ENCODE assay signal across 1 cellular context in genomic region chr5:5340206-5340729, GRCh38.
TF ChIP-seq lines count a peak whose summit lies in the region.

No MANE protein-coding gene starts in this region.

TF ChIP-seq in K562, 482 proteins besides CTCF, POLR2A, EP300 and RAD21 (continued from another document and continues in another):
- TF ChIP-seq NR2C2 (CRISPR knock-in tag; IDR thresholded peaks at IDR 0.05) (no peak), NR2C2 (tag; IDR thresholded peaks at IDR 0.05) (no peak), CAMTA2 (CRISPR knock-in tag; conservative IDR thresholded peaks at IDR 0.05) (no peak), TSHZ1 (CRISPR knock-in tag; IDR thresholded peaks at IDR 0.05) (no peak), RREB1 (CRISPR knock-in tag; IDR thresholded peaks at IDR 0.05) (0 out of 2 replicates have a peak, but pooled peaks have one; percentile 66), BCLAF1 (IDR thresholded peaks at IDR 0.05; ENCODE audit: borderline replicate concordance in 1 of 2, control insufficient read depth in 1 of 2, low read depth in 2 of 2, low read length in 1 of 2) (no peak), MLLT1 (IDR thresholded peaks at IDR 0.05) (peak in 1 of 2 experiments; percentile 67; a peak in 1 of 4 replicates), EGR1 (conservative IDR thresholded peaks at IDR 0.05) (peak; percentile 65), E2F5 (CRISPR knock-in tag; IDR thresholded peaks at IDR 0.05) (no peak), GATA2 (CRISPR knock-in tag; IDR thresholded peaks at IDR 0.05) (no peak), MNT (conservative IDR thresholded peaks at IDR 0.05) (peak; percentile 27 to 33; a peak in 1 of 4 replicates), SPI1 (IDR thresholded peaks at IDR 0.05; ENCODE audit: borderline replicate concordance, low read depth, low read length) (no peak), ELF2 (CRISPR knock-in tag; IDR thresholded peaks at IDR 0.05) (0 out of 2 replicates have a peak, but pooled peaks have one; percentile 45), SMARCE1 (IDR thresholded peaks at IDR 0.05) (peak; percentile 33; the same call in 1 of the 2 replicates), NCOA1 (IDR thresholded peaks at IDR 0.05; ENCODE audit: low read depth) (no peak), GTF2E2 (tag; IDR thresholded peaks at IDR 0.05) (no peak), RAD51 (IDR thresholded peaks at IDR 0.05; ENCODE audit: borderline replicate concordance, low read depth) (no peak), ZNF324 (CRISPR knock-in tag; IDR thresholded peaks at IDR 0.05) (no peak), BACH1 (tag; IDR thresholded peaks at IDR 0.05) (peak; percentile 70; the same call in 1 of the 2 replicates), SRSF7 (optimal IDR thresholded peaks at IDR 0.05; ENCODE audit: low read depth, low read length) (no peak), HES1 (IDR thresholded peaks at IDR 0.05; ENCODE audit: low read depth) (no peak), HNRNPH1 (optimal IDR thresholded peaks at IDR 0.05; ENCODE audit: low read depth, low read length) (no peak), POU5F1 (IDR thresholded peaks at IDR 0.05; ENCODE audit: borderline replicate concordance, low read depth, low read length, partially characterized antibody) (no peak), PBX2 (CRISPR knock-in tag; IDR thresholded peaks at IDR 0.05; ENCODE audit: low read depth) (no peak), PBX2 (tag; conservative IDR thresholded peaks at IDR 0.05; ENCODE audit: low read depth) (0 out of 2 replicates have a peak, but pooled peaks have one; percentile 36), ILK (tag; IDR thresholded peaks at IDR 0.05; ENCODE audit: borderline replicate concordance, low read depth) (no peak), ETV5 (CRISPR knock-in tag; IDR thresholded peaks at IDR 0.05; ENCODE audit: low read depth) (no peak), MCM2 (IDR thresholded peaks at IDR 0.05; ENCODE audit: low read depth) (no peak), MAFG (tag; conservative IDR thresholded peaks at IDR 0.05) (peak; percentile 97), ZNF146 (CRISPR knock-in tag; IDR thresholded peaks at IDR 0.05; ENCODE audit: unreplicated experiment) (no peak), NR1H2 (CRISPR knock-in tag; IDR thresholded peaks at IDR 0.05) (no peak), CTBP1 (IDR thresholded peaks at IDR 0.05; ENCODE audit: borderline replicate concordance) (peak; percentile 62)
